Comparison of ENCODE assay signal across 13 cellular contexts in the genomic region with DNA sequence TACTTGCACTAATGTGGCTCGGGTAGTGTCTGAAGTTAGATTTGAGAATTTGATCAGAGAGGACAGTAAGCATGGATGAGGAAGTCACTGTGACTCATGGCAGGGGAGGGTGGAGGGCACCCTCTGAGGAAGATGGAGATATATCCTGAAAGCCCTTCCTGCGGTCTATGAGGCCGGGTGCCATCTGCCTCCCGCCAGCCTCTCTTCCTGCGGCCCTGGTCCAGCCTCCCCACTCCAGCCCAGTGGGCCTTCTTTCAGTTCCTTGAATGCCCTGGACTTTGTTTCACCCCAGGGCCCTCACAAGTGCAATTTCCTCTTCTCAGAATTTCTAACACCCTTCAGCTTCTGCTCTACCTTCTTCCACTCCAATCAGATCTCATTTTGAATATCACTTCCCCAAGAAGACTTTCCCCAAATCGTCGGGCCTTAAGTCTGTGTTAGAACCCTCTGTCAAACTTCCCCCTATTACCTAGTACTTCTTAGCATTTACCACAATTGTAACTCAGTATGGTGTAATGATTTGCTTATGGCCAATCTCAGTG. TPM values are rescaled to one million over a fixed set of nuclear protein-coding genes. Genes with fewer than 3 reads are reported as not detected.
DNase-seq lines count a peak whose midpoint lies in the region; ATAC-seq and TF ChIP-seq lines count a peak whose summit lies in the region.
"Had no signal": no experiment of that assay in that cellular context is flagged by ENCODE, and none has a peak within 500 bp of the region (broad histone marks: within the 10 kb centered on the region; RNA-seq: fewer than 3 reads in every experiment).

No MANE protein-coding gene starts in this region.

- H3K9me3 Mint-ChIP-seq in activated CD8-positive, alpha-beta memory T cell treated with anti-CD3 and anti-CD28 coated beads, Interleukin-2, amount 10 ng/mL, durations not matched to agents 7 days and 5 days (ENCODE audit: low read depth), result peaks cover 11% of the 10 kb centered on the region

- no peak for TF ChIP-seq EP300 in upper lobe of left lung (IDR thresholded peaks at IDR 0.05)

- H3K36me3 ChIP-seq in upper lobe of left lung, result no peaks in the 10 kb centered on the region

- peak; percentile 42 for ATAC-seq in activated CD8-positive, alpha-beta memory T cell treated with anti-CD3 and anti-CD28 coated beads, Interleukin-2, amount 10 ng/mL, durations not matched to agents 7 days and 5 days
- ATAC-seq in left ventricle myocardium superior, result peak; percentile 87
- peak; percentile 90 to 94 for ATAC-seq in upper lobe of left lung (ENCODE audit: low FRiP score in 2 of 2)

- no peak overlapping the region for H3K4me3 Mint-ChIP-seq in activated CD8-positive, alpha-beta memory T cell treated with anti-CD3 and anti-CD28 coated beads, Interleukin-2, amount 10 ng/mL, durations not matched to agents 7 days and 5 days
- H3K4me3 Mint-ChIP-seq: activated CD4-positive, alpha-beta T cell treated with anti-CD3 and anti-CD28 coated beads, Interleukin-2, amount 10 ng/mL, durations not matched to agents 7 days and 5 days had no signal

- H3K27me3 ChIP-seq in upper lobe of left lung, result no peaks in the 10 kb centered on the region
- H3K27me3 ChIP-seq: hepatocyte had no signal

- TF ChIP-seq CTCF in upper lobe of left lung (IDR thresholded peaks at IDR 0.05) (no peak), coronary artery (IDR thresholded peaks at IDR 0.05) (no peak)

- H3K9me3 ChIP-seq in upper lobe of left lung, result no peaks in the 10 kb centered on the region

- H3K4me1 Mint-ChIP-seq in activated CD8-positive, alpha-beta memory T cell treated with anti-CD3 and anti-CD28 coated beads, Interleukin-2, amount 10 ng/mL, durations not matched to agents 7 days and 5 days, result peaks cover 2% of the 10 kb centered on the region
- H3K4me1 Mint-ChIP-seq: activated CD4-positive, alpha-beta T cell treated with anti-CD3 and anti-CD28 coated beads, Interleukin-2, amount 10 ng/mL, durations not matched to agents 7 days and 5 days had no signal

- no peak for DNase-seq in activated CD8-positive, alpha-beta memory T cell treated with anti-CD3 and anti-CD28 coated beads, Interleukin-2, amount 10 ng/mL, durations not matched to agents 7 days and 5 days
- no peak for DNase-seq in activated CD8-positive, alpha-beta memory T cell treated with anti-CD3 and anti-CD28 coated beads for 24 hours
- peak; percentile 100 for DNase-seq in MV-4-11 (lab: John Stamatoyannopoulos, UW)
- peak; percentile 70 for DNase-seq in left ventricle myocardium superior
- DNase-seq in upper lobe of left lung, result peak; percentile 74 to 75
- DNase-seq in SW480 (ENCODE audit: low spot score), result no peak
- DNase-seq in coronary artery (ENCODE audit: low spot score), result no peak
- no peak for DNase-seq in NCI-H1694 treated with DMSO at 0.1 percent for 48 hours (lab: John Stamatoyannopoulos, UW)
- DNase-seq: 8988T; activated CD4-positive, alpha-beta T cell treated with anti-CD3 and anti-CD28 coated beads, Interleukin-2, amount 10 ng/mL, durations not matched to agents 7 days and 5 days; NCI-H524 had no signal

- intact Hi-C loops in left ventricle myocardium superior (cut with micrococcal nuclease), result no loop called here

- H3K4me1 ChIP-seq in upper lobe of left lung, result peaks cover 2 to 6% (median 5%) of the 10 kb centered on the region in 4 donors
- H3K4me1 ChIP-seq: parathyroid adenoma had no signal

- peaks cover 15% of the 10 kb centered on the region for H3K36me3 Mint-ChIP-seq in activated CD8-positive, alpha-beta memory T cell treated with anti-CD3 and anti-CD28 coated beads, Interleukin-2, amount 10 ng/mL, durations not matched to agents 7 days and 5 days

- H3K27ac ChIP-seq in upper lobe of left lung, result peak overlapping the region; percentile 31 to 70 (median 37)
- peak overlapping the region in 1 of 2 donors; percentile 45 for H3K27ac ChIP-seq in coronary artery
- H3K27ac ChIP-seq: parathyroid adenoma had no signal

- H3K27ac Mint-ChIP-seq in activated CD8-positive, alpha-beta memory T cell treated with anti-CD3 and anti-CD28 coated beads, Interleukin-2, amount 10 ng/mL, durations not matched to agents 7 days and 5 days, result no peak overlapping the region
- H3K27ac Mint-ChIP-seq: activated CD4-positive, alpha-beta T cell treated with anti-CD3 and anti-CD28 coated beads, Interleukin-2, amount 10 ng/mL, durations not matched to agents 7 days and 5 days had no signal

- 82 to 83% methylated on average over 7 of the region's 7 CpGs for WGBS in upper lobe of left lung, 2 donors

- H3K4me3 ChIP-seq in upper lobe of left lung (no peak overlapping the region), coronary artery (no peak overlapping the region)
- H3K4me3 ChIP-seq: hepatocyte had no signal

- no peaks in the 10 kb centered on the region for H3K27me3 Mint-ChIP-seq in activated CD8-positive, alpha-beta memory T cell treated with anti-CD3 and anti-CD28 coated beads, Interleukin-2, amount 10 ng/mL, durations not matched to agents 7 days and 5 days
- H3K27me3 Mint-ChIP-seq: activated CD4-positive, alpha-beta T cell treated with anti-CD3 and anti-CD28 coated beads, Interleukin-2, amount 10 ng/mL, durations not matched to agents 7 days and 5 days had no signal

- no peak for TF ChIP-seq POLR2A in upper lobe of left lung (IDR thresholded peaks at IDR 0.05)

- CTCF ChIA-PET in activated CD8-positive, alpha-beta memory T cell treated with anti-CD3 and anti-CD28 coated beads, Interleukin-2, amount 10 ng/mL, durations not matched to agents 7 days and 5 days (lab: Charles Lee), result no interaction called here

RNA-seq across cellular contexts. Expression of a gene that starts 20.2 kb away (rescaled TPM):
- 100 to 1,000 TPM in 1 of 2 experiments, 10 to 100 TPM in 1; 86.7 to 225 TPM for total RNA-seq in activated CD8-positive, alpha-beta memory T cell treated with anti-CD3 and anti-CD28 coated beads, Interleukin-2, amount 10 ng/mL, durations not matched to agents 7 days and 5 days
- total RNA-seq in left ventricle myocardium superior (9.9 TPM), upper lobe of left lung (10 to 100 TPM; 35.3 to 76.4 (median 52.2) TPM)

Comparison
In these comparisons a context has a peak if more than half of its experiments do, and no peak if none do; other contexts are left out.
1. ATAC-seq: peak in every context shown above with its lines; median percentile 92 in upper lobe of left lung; 87 in left ventricle myocardium superior; 42 in activated CD8-positive, alpha-beta memory T cell treated with anti-CD3 and anti-CD28 coated beads, Interleukin-2, amount 10 ng/mL, durations not matched to agents 7 days and 5 days.
2. DNase-seq: peak in MV-4-11 (single experiment), left ventricle myocardium superior (single experiment) and upper lobe of left lung (2 of 2); none in activated CD8-positive, alpha-beta memory T cell treated with anti-CD3 and anti-CD28 coated beads, Interleukin-2, amount 10 ng/mL, durations not matched to agents 7 days and 5 days (single experiment), activated CD8-positive, alpha-beta memory T cell treated with anti-CD3 and anti-CD28 coated beads for 24 hours (single experiment), SW480 (single experiment), coronary artery (single experiment) and NCI-H1694 treated with DMSO at 0.1 percent for 48 hours (single experiment).